Comparison of ENCODE assay signal across 13 cellular contexts in genomic region chr20:23631226-23631822, GRCh38. TPM values are rescaled to one million over a fixed set of nuclear protein-coding genes. Genes with fewer than 3 reads are reported as not detected.
A peak's percentile ranks its signal among the peaks of the same experiment; 100 is the strongest.
DNase-seq lines count a peak whose midpoint lies in the region; TF ChIP-seq lines count a peak whose summit lies in the region.
"Had no signal": no experiment of that assay in that cellular context is flagged by ENCODE, and none has a peak within 500 bp of the region (broad histone marks: within the 10 kb centered on the region; RNA-seq: fewer than 3 reads in every experiment).

No MANE protein-coding gene starts in this region.

- no peak for TF ChIP-seq CTCF in chondrocyte (IDR thresholded peaks at IDR 0.05)
- TF ChIP-seq CTCF in progenitor cell of endocrine pancreas (IDR thresholded peaks at IDR 0.05; ENCODE audit: unreplicated experiment), result no peak

- peak overlapping the region; percentile 57 for H3K27ac Mint-ChIP-seq in chondrocyte (ENCODE audit: unreplicated experiment)
- peak overlapping the region; percentile 62 for H3K27ac Mint-ChIP-seq in progenitor cell of endocrine pancreas
- H3K27ac Mint-ChIP-seq: CD4-positive, alpha-beta memory T cell had no signal

- H3K27me3 Mint-ChIP-seq in chondrocyte (ENCODE audit: low read depth) (no peaks in the 10 kb centered on the region), progenitor cell of endocrine pancreas (no peaks in the 10 kb centered on the region)

- H3K4me3 Mint-ChIP-seq in chondrocyte (ENCODE audit: unreplicated experiment) (no peak overlapping the region), progenitor cell of endocrine pancreas (ENCODE audit: low read depth) (no peak overlapping the region)
- H3K4me3 Mint-ChIP-seq: CD4-positive, alpha-beta memory T cell had no signal

- H3K9me3 Mint-ChIP-seq in chondrocyte (ENCODE audit: low read depth) (peaks cover 15% of the 10 kb centered on the region), progenitor cell of endocrine pancreas (ENCODE audit: low read depth) (no peaks in the 10 kb centered on the region)
- H3K9me3 Mint-ChIP-seq: CD4-positive, alpha-beta memory T cell had no signal

- H3K4me1 Mint-ChIP-seq in chondrocyte (ENCODE audit: low read depth) (peaks cover 32% of the 10 kb centered on the region), progenitor cell of endocrine pancreas (ENCODE audit: low read depth) (peaks cover 7% of the 10 kb centered on the region)

- H3K36me3 Mint-ChIP-seq in chondrocyte (ENCODE audit: low read depth) (peaks cover 13% of the 10 kb centered on the region), progenitor cell of endocrine pancreas (ENCODE audit: insufficient read depth) (peaks cover 9% of the 10 kb centered on the region)
- H3K36me3 Mint-ChIP-seq: CD4-positive, alpha-beta memory T cell had no signal

- DNase-seq in chondrocyte (ENCODE audit: low spot score) (no peak), ecto neural progenitor cell (ENCODE audit: low spot score) (peak; percentile 16), progenitor cell of endocrine pancreas (ENCODE audit: low spot score, unreplicated experiment) (no peak), NCI-H446 treated with DMSO at 0.1 percent for 48 hours (lab: John Stamatoyannopoulos, UW) (no peak), NCI-H128 (lab: John Stamatoyannopoulos, UW; ENCODE audit: unreplicated experiment) (no peak), NCI-H2227 (lab: John Stamatoyannopoulos, UW; ENCODE audit: unreplicated experiment) (no peak)
- DNase-seq: Caco-2; CD4-positive, alpha-beta memory T cell; DMS153; DND-41; GOT3 had no signal

RNA-seq across cellular contexts. Expression of gene CST3, which starts 6.4 kb away (rescaled TPM):
- total RNA-seq in chondrocyte, result 452 to 487 TPM (median 481 TPM) in 3 replicates
- 247 and 257 TPM in 2 replicates for total RNA-seq in progenitor cell of endocrine pancreas

RNA-seq across cellular contexts. Expression of gene CST9, which starts 25.6 kb away (rescaled TPM):
- total RNA-seq in chondrocyte (not detected in 3 replicates), progenitor cell of endocrine pancreas (not detected in 2 replicates)
- total RNA-seq: A172; A673; Caco-2; CD4-positive, alpha-beta memory T cell had no signal

RNA-seq across cellular contexts. Expression of gene CST4, which starts 57.5 kb away (rescaled TPM):
- total RNA-seq in chondrocyte, result not detected in 3 replicates
- total RNA-seq in progenitor cell of endocrine pancreas, result not detected in 2 replicates
- total RNA-seq: A172; A673; CD4-positive, alpha-beta memory T cell had no signal
